19 cellular contexts compared by ENCODE assay signal in the genomic region with DNA sequence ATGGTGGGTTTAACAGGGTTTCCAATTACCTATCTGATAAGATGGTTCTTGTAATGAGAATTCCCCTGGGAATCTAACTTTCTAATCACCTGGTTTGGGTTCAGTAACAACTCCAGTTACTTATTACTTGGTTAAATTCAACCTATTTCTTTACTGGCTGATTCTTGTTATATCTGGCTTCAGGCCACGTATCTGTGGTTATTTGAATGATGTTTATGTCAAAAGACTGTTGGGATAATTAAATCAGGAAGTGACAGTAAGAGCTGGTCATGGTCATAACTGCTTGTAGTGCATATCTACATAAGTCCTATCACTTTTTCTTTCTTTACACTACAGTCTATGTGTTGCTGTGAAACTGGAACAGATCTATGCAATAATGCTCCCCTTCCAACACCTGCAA.
DNase-seq lines count a peak whose midpoint lies in the region; ATAC-seq, FAIRE-seq and TF ChIP-seq lines count a peak whose summit lies in the region.
"Had no signal": no experiment of that assay in that cellular context is flagged by ENCODE, and none has a peak within 500 bp of the region (broad histone marks: within the 10 kb centered on the region; RNA-seq: fewer than 3 reads in every experiment).

No MANE protein-coding gene starts in this region.

- H3K9me3 ChIP-seq in mesenchymal stem cell (ENCODE audit: control insufficient read depth, low read length) (no peaks in the 10 kb centered on the region), kidney (ENCODE audit: control insufficient read depth in 1 of 2, low read length in 2 of 2) (no peaks in the 10 kb centered on the region)
- H3K9me3 ChIP-seq: heart right ventricle, ovary, upper lobe of left lung had no signal

- WGBS in mesenchymal stem cell, result no CpG with 5 or more reads among the region's 1 CpG

- no peak overlapping the region for H2BK15ac ChIP-seq in mesenchymal stem cell (ENCODE audit: low read depth, poor library complexity, severe bottlenecking)

- H3K4ac ChIP-seq in mesenchymal stem cell (ENCODE audit: low read depth in 1 of 2, low read length in 2 of 2), result no peak overlapping the region

- H4K91ac ChIP-seq in mesenchymal stem cell (ENCODE audit: low read length), result no peak overlapping the region

- H3K4me3 ChIP-seq in mesenchymal stem cell (ENCODE audit: insufficient read depth in 1 of 2, low read depth in 1 of 2, low read length in 2 of 2) (no peak overlapping the region), kidney (ENCODE audit: low read length in 2 of 2) (no peak overlapping the region)
- H3K4me3 ChIP-seq: heart right ventricle, ovary, smooth muscle cell, upper lobe of left lung had no signal

- DNase-seq in NCI-H2107 treated with DMSO at 0.1 percent for 48 hours (lab: John Stamatoyannopoulos, UW; ENCODE audit: unreplicated experiment), result peak; percentile 5
- no peak for DNase-seq in NCI-H2107 (lab: John Stamatoyannopoulos, UW)
- peak; percentile 84 for DNase-seq in NOMO-1 treated with DMSO at 0.1 percent for 48 hours (lab: John Stamatoyannopoulos, UW; ENCODE audit: unreplicated experiment)
- peak; percentile 73 for DNase-seq in dermis blood vessel endothelial cell
- no peak for DNase-seq in mesenchymal stem cell
- DNase-seq in kidney, result no peak
- DNase-seq in stimulated activated CD4-positive, alpha-beta T cell treated with anti-CD3 and anti-CD28 coated beads, Interleukin-4, amount 100 ng/mL, for 1 hour, result no peak
- DNase-seq: activated CD4-positive, alpha-beta memory T cell treated with anti-CD3 and anti-CD28 coated beads, Interleukin-2, amount 10 ng/mL, durations not matched to agents 7 days and 5 days; activated naive CD8-positive, alpha-beta T cell treated with anti-CD3 and anti-CD28 coated beads, Interleukin-2, amount 50 U/mL, for 24 hours; CD8-positive, alpha-beta T cell; GF-D8; heart right ventricle; NCI-H226; ovary; stimulated activated naive CD4-positive, alpha-beta T cell treated with Interleukin-2 at 50 U/mL for 16 hours; upper lobe of left lung had no signal

- no peak for ATAC-seq in stimulated activated memory B cell treated with anti-CD40 and anti-IgM and Interleukin-4, amounts not matched to agents 10 μg/mL and 1 μg/mL and 100 μg/mL, for 72 hours
- ATAC-seq: activated naive CD8-positive, alpha-beta T cell treated with anti-CD3 and anti-CD28 coated beads, Interleukin-2, amount 50 U/mL, for 24 hours; CD8-positive, alpha-beta T cell; heart right ventricle had no signal

- no peak overlapping the region for H2BK120ac ChIP-seq in mesenchymal stem cell (ENCODE audit: low read depth, low read length)

- H3K36me3 ChIP-seq in mesenchymal stem cell (ENCODE audit: control insufficient read depth in 1 of 2, insufficient read depth in 2 of 2, low read depth in 1 of 2, low read length in 2 of 2) (no peaks in the 10 kb centered on the region), kidney (ENCODE audit: control insufficient read depth in 1 of 2, insufficient read depth in 2 of 2, low read length in 2 of 2) (no peaks in the 10 kb centered on the region)
- H3K36me3 ChIP-seq: heart right ventricle, ovary, upper lobe of left lung had no signal

- intact Hi-C loops in kidney (cut with DNase I), result no loop called here

- no peak overlapping the region for H2BK12ac ChIP-seq in mesenchymal stem cell (ENCODE audit: low read length in 2 of 2)

- no peaks in the 10 kb centered on the region for H3K27me3 Mint-ChIP-seq in stimulated activated memory B cell treated with anti-CD40 and anti-IgM and Interleukin-4, amounts not matched to agents 10 μg/mL and 1 μg/mL and 100 μg/mL, for 72 hours
- H3K27me3 Mint-ChIP-seq: activated CD4-positive, alpha-beta memory T cell treated with anti-CD3 and anti-CD28 coated beads, Interleukin-2, amount 10 ng/mL, durations not matched to agents 7 days and 5 days; activated naive CD8-positive, alpha-beta T cell treated with anti-CD3 and anti-CD28 coated beads, Interleukin-2, amount 50 U/mL, for 24 hours had no signal

- no peak overlapping the region for H3K4me3 Mint-ChIP-seq in stimulated activated memory B cell treated with anti-CD40 and anti-IgM and Interleukin-4, amounts not matched to agents 10 μg/mL and 1 μg/mL and 100 μg/mL, for 72 hours
- H3K4me3 Mint-ChIP-seq: activated CD4-positive, alpha-beta memory T cell treated with anti-CD3 and anti-CD28 coated beads, Interleukin-2, amount 10 ng/mL, durations not matched to agents 7 days and 5 days; activated naive CD8-positive, alpha-beta T cell treated with anti-CD3 and anti-CD28 coated beads, Interleukin-2, amount 50 U/mL, for 24 hours; CD8-positive, alpha-beta T cell had no signal

- no peak overlapping the region for H3K9ac ChIP-seq in mesenchymal stem cell (ENCODE audit: low read length)
- H3K9ac ChIP-seq in kidney (ENCODE audit: low read length in 2 of 2), result no peak overlapping the region

- no peak overlapping the region for H3K14ac ChIP-seq in mesenchymal stem cell (ENCODE audit: low read length in 2 of 2)

- no peaks in the 10 kb centered on the region for H3K27me3 ChIP-seq in mesenchymal stem cell (ENCODE audit: control insufficient read depth in 1 of 2, insufficient read depth in 1 of 2, low read length in 2 of 2)
- H3K27me3 ChIP-seq: heart right ventricle, ovary, upper lobe of left lung had no signal

- no peak for FAIRE-seq in kidney (lab: Jason Lieb, UNC)
- FAIRE-seq: H54 had no signal

- H2AFZ ChIP-seq in mesenchymal stem cell (ENCODE audit: low read depth, low read length), result no peak overlapping the region

- no peaks in the 10 kb centered on the region for H3K4me1 ChIP-seq in mesenchymal stem cell (ENCODE audit: control insufficient read depth, insufficient read depth, low read depth, low read length)
- H3K4me1 ChIP-seq in kidney (ENCODE audit: control insufficient read depth in 1 of 2, insufficient read depth in 1 of 2, low read depth in 1 of 2, low read length in 2 of 2), result peaks cover 3 to 6% of the 10 kb centered on the region in 2 donors
- H3K4me1 ChIP-seq: upper lobe of left lung had no signal

- no peaks in the 10 kb centered on the region for H3K9me3 Mint-ChIP-seq in stimulated activated memory B cell treated with anti-CD40 and anti-IgM and Interleukin-4, amounts not matched to agents 10 μg/mL and 1 μg/mL and 100 μg/mL, for 72 hours
- H3K9me3 Mint-ChIP-seq: activated CD4-positive, alpha-beta memory T cell treated with anti-CD3 and anti-CD28 coated beads, Interleukin-2, amount 10 ng/mL, durations not matched to agents 7 days and 5 days; activated naive CD8-positive, alpha-beta T cell treated with anti-CD3 and anti-CD28 coated beads, Interleukin-2, amount 50 U/mL, for 24 hours; CD8-positive, alpha-beta T cell had no signal

- H2BK5ac ChIP-seq in mesenchymal stem cell (ENCODE audit: low read depth, low read length, poor library complexity, severe bottlenecking), result no peak overlapping the region

- H3K23ac ChIP-seq in mesenchymal stem cell (ENCODE audit: low read length in 2 of 2), result no peak overlapping the region

- no peak overlapping the region for H3K18ac ChIP-seq in mesenchymal stem cell (ENCODE audit: low read depth in 1 of 2, low read length in 2 of 2)

- no peak overlapping the region for H3K27ac Mint-ChIP-seq in stimulated activated memory B cell treated with anti-CD40 and anti-IgM and Interleukin-4, amounts not matched to agents 10 μg/mL and 1 μg/mL and 100 μg/mL, for 72 hours
- H3K27ac Mint-ChIP-seq: activated CD4-positive, alpha-beta memory T cell treated with anti-CD3 and anti-CD28 coated beads, Interleukin-2, amount 10 ng/mL, durations not matched to agents 7 days and 5 days; activated naive CD8-positive, alpha-beta T cell treated with anti-CD3 and anti-CD28 coated beads, Interleukin-2, amount 50 U/mL, for 24 hours; CD8-positive, alpha-beta T cell had no signal

- H3K27ac ChIP-seq in mesenchymal stem cell (ENCODE audit: low read length, poor library complexity, severe bottlenecking) (peak overlapping the region; percentile 88), kidney (ENCODE audit: low read depth in 2 of 2, low read length in 2 of 2) (peak overlapping the region in 1 of 2 donors; percentile 28)
- H3K27ac ChIP-seq: heart right ventricle, ovary, upper lobe of left lung had no signal

- no peaks in the 10 kb centered on the region for H3K36me3 Mint-ChIP-seq in stimulated activated memory B cell treated with anti-CD40 and anti-IgM and Interleukin-4, amounts not matched to agents 10 μg/mL and 1 μg/mL and 100 μg/mL, for 72 hours
- H3K36me3 Mint-ChIP-seq: CD8-positive, alpha-beta T cell had no signal

- H3K79me1 ChIP-seq in mesenchymal stem cell (replicated peaks; ENCODE audit: low read length, poor library complexity, severe bottlenecking), result peaks cover 2% of the 10 kb centered on the region

- no peak overlapping the region for H2AK5ac ChIP-seq in mesenchymal stem cell (ENCODE audit: low read length, severe bottlenecking)

- no peak overlapping the region for H3K4me2 ChIP-seq in mesenchymal stem cell (ENCODE audit: low read length, poor library complexity, severe bottlenecking)
- H3K4me2 ChIP-seq: smooth muscle cell had no signal

- no peak overlapping the region for H4K8ac ChIP-seq in mesenchymal stem cell (ENCODE audit: low read length)

- no peak for TF ChIP-seq CTCF in kidney (IDR thresholded peaks at IDR 0.05; ENCODE audit: borderline replicate concordance, extremely low read depth, insufficient read depth)

- H3K4me1 Mint-ChIP-seq in stimulated activated memory B cell treated with anti-CD40 and anti-IgM and Interleukin-4, amounts not matched to agents 10 μg/mL and 1 μg/mL and 100 μg/mL, for 72 hours, result no peaks in the 10 kb centered on the region
- H3K4me1 Mint-ChIP-seq: activated CD4-positive, alpha-beta memory T cell treated with anti-CD3 and anti-CD28 coated beads, Interleukin-2, amount 10 ng/mL, durations not matched to agents 7 days and 5 days; activated naive CD8-positive, alpha-beta T cell treated with anti-CD3 and anti-CD28 coated beads, Interleukin-2, amount 50 U/mL, for 24 hours had no signal

Comparison
In these comparisons a context has a peak if more than half of its experiments do, and no peak if none do; other contexts are left out.
1. DNase-seq: peak in NCI-H2107 treated with DMSO at 0.1 percent for 48 hours (single experiment), NOMO-1 treated with DMSO at 0.1 percent for 48 hours (single experiment) and dermis blood vessel endothelial cell (single experiment); none in NCI-H2107 (single experiment), mesenchymal stem cell (single experiment), kidney (single experiment) and stimulated activated CD4-positive, alpha-beta T cell treated with anti-CD3 and anti-CD28 coated beads, Interleukin-4, amount 100 ng/mL, for 1 hour (single experiment).